19 cellular contexts compared by ENCODE assay signal in genomic region chr18:55838841-55839240, GRCh38.
DNase-seq lines count a peak whose midpoint lies in the region; ATAC-seq, FAIRE-seq and TF ChIP-seq lines count a peak whose summit lies in the region.
"Had no signal": no experiment of that assay in that cellular context is flagged by ENCODE, and none has a peak within 500 bp of the region (broad histone marks: within the 10 kb centered on the region; RNA-seq: fewer than 3 reads in every experiment).

No MANE protein-coding gene starts in this region.

- no peak overlapping the region for H3K9ac ChIP-seq in SK-N-SH

- H3K36me3 Mint-ChIP-seq in stimulated activated naive B cell treated with anti-CD40 and anti-IgM and Interleukin-4, amounts not matched to agents 10 μg/mL and 1 μg/mL and 100 μg/mL, for 72 hours, result peaks cover 7 to 14% of the 10 kb centered on the region in 2 donors
- H3K36me3 Mint-ChIP-seq in GM23338 (ENCODE audit: low read depth), result peaks cover 8% of the 10 kb centered on the region

- H4K20me1 ChIP-seq in SK-N-SH (ENCODE audit: insufficient read depth) (no peaks in the 10 kb centered on the region), GM23338 (replicated peaks; ENCODE audit: insufficient read depth) (no peaks in the 10 kb centered on the region)

- H3K4me2 ChIP-seq in SK-N-SH (peak overlapping the region; percentile 5; the same call in 1 of the 2 replicates), GM23338 (no peak overlapping the region)

- DNase-seq in H54 (ENCODE audit: insufficient read length, low spot score) (no peak), SK-N-SH (no peak), glomerular visceral epithelial cell (ENCODE audit: extremely low spot score) (peak; percentile 68), GM23338 (ENCODE audit: low spot score) (no peak)
- DNase-seq in stimulated activated naive B cell treated with anti-CD40 and anti-IgM and Interleukin-4, amounts not matched to agents 10 μg/mL and 1 μg/mL and 100 μg/mL, for 72 hours, result no peak
- DNase-seq: activated CD4-positive, alpha-beta T cell treated with anti-CD3 and anti-CD28 coated beads, Interleukin-2, amount 50 U/mL, for 1 hour; activated gamma-delta T cell treated with Interleukin-2 at 50 U/mL for 16 hours; Calu3; foreskin melanocyte; GF-D8; left cardiac atrium; NCI-H146; right lobe of liver; stimulated activated CD4-positive, alpha-beta T cell treated with anti-CD3 and anti-CD28 coated beads, Interleukin-1b, Interleukin-23, amount 100 ng/mL, for 48 hours; uterus had no signal

- TF ChIP-seq CTCF in SK-N-SH (IDR thresholded peaks at IDR 0.05) (no peak), GM23338 (conservative IDR thresholded peaks at IDR 0.05; ENCODE audit: low read depth in 2 of 2) (no peak)

- CTCF ChIA-PET in SK-N-SH (lab: Yijun Ruan, JAX), result no interaction called here

- H2AFZ ChIP-seq in SK-N-SH (ENCODE audit: low read depth), result no peak overlapping the region
- no peak overlapping the region for H2AFZ ChIP-seq in GM23338

- TF ChIP-seq EP300 in SK-N-SH (IDR thresholded peaks at IDR 0.05; ENCODE audit: borderline replicate concordance in 1 of 2, low read depth in 1 of 2, low read length in 1 of 2), result no peak

- ATAC-seq in stimulated activated naive B cell treated with anti-CD40 and anti-IgM and Interleukin-4, amounts not matched to agents 10 μg/mL and 1 μg/mL and 100 μg/mL, for 72 hours (replicated peaks), result peak; percentile 5 to 33
- ATAC-seq in HG03469 (IDR thresholded peaks at IDR 0.05; ENCODE audit: unreplicated experiment) (no peak), HG02588 (IDR thresholded peaks at IDR 0.05; ENCODE audit: unreplicated experiment) (no peak), GM23338 (no peak)

- H3K9me3 Mint-ChIP-seq in stimulated activated naive B cell treated with anti-CD40 and anti-IgM and Interleukin-4, amounts not matched to agents 10 μg/mL and 1 μg/mL and 100 μg/mL, for 72 hours, result peaks cover 8 to 14% of the 10 kb centered on the region in 2 donors
- H3K9me3 Mint-ChIP-seq in GM23338, result peaks cover 10% of the 10 kb centered on the region; the same call in 2 of the 3 replicates

- peak; percentile 82 for FAIRE-seq in H54 (lab: Jason Lieb, UNC)
- FAIRE-seq: GM12891 had no signal

- peaks cover 12% of the 10 kb centered on the region for H3F3A ChIP-seq in SK-N-SH (replicated peaks; ENCODE audit: insufficient read depth)
- no peaks in the 10 kb centered on the region for H3F3A ChIP-seq in GM23338 (replicated peaks; ENCODE audit: low read depth)

- no peaks in the 10 kb centered on the region for H3K9me3 ChIP-seq in SK-N-SH
- H3K9me3 ChIP-seq: right lobe of liver, uterus had no signal

- H3K27me3 ChIP-seq in SK-N-SH (ENCODE audit: insufficient read depth), result no peaks in the 10 kb centered on the region
- H3K27me3 ChIP-seq in GM23338 (ENCODE audit: insufficient read depth), result no peaks in the 10 kb centered on the region
- H3K27me3 ChIP-seq: right lobe of liver, uterus had no signal

- WGBS in SK-N-SH (ENCODE audit: low lambda C conversion rate), result 73% methylated on average over 3 of the region's 3 CpGs

- H3K4me3 ChIP-seq in SK-N-SH (ENCODE audit: low read depth in 2 of 2, low read length in 1 of 2) (no peak overlapping the region), GM23338 (no peak overlapping the region)
- H3K4me3 ChIP-seq: coronary artery, right lobe of liver, uterus had no signal

- H3K36me3 ChIP-seq in SK-N-SH (replicated peaks in 1 of 2; ENCODE audit: control insufficient read depth in 1 of 2, insufficient read depth in 2 of 2, low read length in 1 of 2) (no peaks in the 10 kb centered on the region), GM23338 (ENCODE audit: insufficient read depth) (no peaks in the 10 kb centered on the region)
- H3K36me3 ChIP-seq: right lobe of liver, uterus had no signal

- H3K4me1 Mint-ChIP-seq in stimulated activated naive B cell treated with anti-CD40 and anti-IgM and Interleukin-4, amounts not matched to agents 10 μg/mL and 1 μg/mL and 100 μg/mL, for 72 hours, result peaks cover 14 to 19% of the 10 kb centered on the region in 2 donors
- no peaks in the 10 kb centered on the region for H3K4me1 Mint-ChIP-seq in GM23338

- H3K27ac ChIP-seq in SK-N-SH (ENCODE audit: low read depth in 2 of 2, low read length in 1 of 2) (peak overlapping the region in 1 of 2 experiments; percentile 40; a peak in 2 of 4 replicates), GM23338 (ENCODE audit: low read depth) (no peak overlapping the region)
- H3K27ac ChIP-seq: right lobe of liver, uterus had no signal

- no peak overlapping the region for H3K27ac Mint-ChIP-seq in stimulated activated naive B cell treated with anti-CD40 and anti-IgM and Interleukin-4, amounts not matched to agents 10 μg/mL and 1 μg/mL and 100 μg/mL, for 72 hours
- no peak overlapping the region for H3K27ac Mint-ChIP-seq in GM23338

- TF ChIP-seq RAD21 in SK-N-SH (IDR thresholded peaks at IDR 0.05; ENCODE audit: low read length), result no peak

- peaks cover 4 to 5% of the 10 kb centered on the region in 2 donors for H3K27me3 Mint-ChIP-seq in stimulated activated naive B cell treated with anti-CD40 and anti-IgM and Interleukin-4, amounts not matched to agents 10 μg/mL and 1 μg/mL and 100 μg/mL, for 72 hours
- H3K27me3 Mint-ChIP-seq in GM23338 (ENCODE audit: insufficient read depth, low read depth, poor library complexity), result no peaks in the 10 kb centered on the region

- POLR2A ChIA-PET in SK-N-SH (lab: Yijun Ruan, JAX), result no interaction called here

- H3K79me2 ChIP-seq in SK-N-SH (ENCODE audit: insufficient read depth) (no peaks in the 10 kb centered on the region), GM23338 (replicated peaks; ENCODE audit: insufficient read depth) (no peaks in the 10 kb centered on the region)

- H3K4me1 ChIP-seq in SK-N-SH (ENCODE audit: control insufficient read depth in 1 of 2, insufficient read depth in 2 of 2, low read depth in 1 of 2, low read length in 1 of 2) (peaks cover 3 to 6% of the 10 kb centered on the region in 2 experiments; a peak in 3 of 4 replicates), GM23338 (ENCODE audit: insufficient read depth) (no peaks in the 10 kb centered on the region)
- H3K4me1 ChIP-seq: right lobe of liver, uterus had no signal

- no peak for TF ChIP-seq POLR2A in H54 (IDR thresholded peaks at IDR 0.05; ENCODE audit: low read depth, low read length)

- H3K4me3 Mint-ChIP-seq in stimulated activated naive B cell treated with anti-CD40 and anti-IgM and Interleukin-4, amounts not matched to agents 10 μg/mL and 1 μg/mL and 100 μg/mL, for 72 hours, result no peak overlapping the region
- H3K4me3 Mint-ChIP-seq in GM23338, result no peak overlapping the region

- H3K9me2 ChIP-seq in SK-N-SH (no peaks in the 10 kb centered on the region), GM23338 (ENCODE audit: insufficient read depth) (no peaks in the 10 kb centered on the region; the same call in 1 of the 2 replicates)

TF ChIP-seq in SK-N-SH, 30 proteins besides CTCF, POLR2A, EP300 and RAD21:
- TF ChIP-seq PBX3 (IDR thresholded peaks at IDR 0.05) (0 out of 2 replicates have a peak, but pooled peaks have one; percentile 7), JUND (IDR thresholded peaks at IDR 0.05) (peak; percentile 25; the same call in 1 of the 2 replicates), NRF1 (IDR thresholded peaks at IDR 0.05; ENCODE audit: low read depth, low read length) (no peak), NFIC (IDR thresholded peaks at IDR 0.05; ENCODE audit: borderline replicate concordance) (0 out of 2 replicates have a peak, but pooled peaks have one; percentile 13), FOSL2 (IDR thresholded peaks at IDR 0.05; ENCODE audit: borderline replicate concordance, low read depth) (peak; percentile 50; the same call in 1 of the 2 replicates), RXRA (IDR thresholded peaks at IDR 0.05; ENCODE audit: borderline replicate concordance, low read depth) (no peak; the same call in 1 of the 2 replicates)

TF ChIP-seq in GM23338, 12 proteins besides CTCF, POLR2A, EP300 and RAD21:
- TF ChIP-seq REST (IDR thresholded peaks at IDR 0.05; ENCODE audit: unreplicated experiment) (no peak), ZNF114 (CRISPR knock-in tag; IDR thresholded peaks at IDR 0.05) (no peak)

Comparison
In these comparisons a context has a peak if more than half of its experiments do, and no peak if none do; other contexts are left out.
1. ATAC-seq: peak in stimulated activated naive B cell treated with anti-CD40 and anti-IgM and Interleukin-4, amounts not matched to agents 10 μg/mL and 1 μg/mL and 100 μg/mL, for 72 hours (2 of 2); none in HG03469 (single experiment), HG02588 (single experiment) and GM23338 (single experiment).